Comparison of ENCODE assay signal across 8 cellular contexts in the genomic region with DNA sequence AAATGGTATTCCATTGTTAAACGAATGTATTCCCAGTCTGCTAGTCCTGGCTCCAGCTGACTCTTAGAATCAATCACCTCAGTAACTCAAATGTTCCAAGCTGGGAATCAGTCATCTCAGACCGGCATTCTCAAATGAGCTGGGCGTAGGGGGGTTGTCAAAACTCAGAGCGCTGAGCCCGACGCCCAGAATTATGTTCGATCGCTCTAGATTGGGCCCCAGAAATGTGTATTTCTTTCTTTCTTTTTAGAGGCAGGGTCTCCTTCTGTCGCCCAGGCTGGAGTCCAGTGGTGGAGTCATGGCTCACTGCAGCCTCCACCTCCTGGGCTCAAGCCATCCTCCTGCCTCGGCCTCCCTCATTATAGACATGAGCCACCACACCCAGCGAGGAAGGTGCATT.
DNase-seq lines count a peak whose midpoint lies in the region; ATAC-seq and TF ChIP-seq lines count a peak whose summit lies in the region.

No MANE protein-coding gene starts in this region.

- H3K4me3 ChIP-seq in cardiac fibroblast (replicated peaks in 1 of 2; ENCODE audit: low read depth in 2 of 2, low read length in 2 of 2) (peak overlapping the region; percentile 51 to 53), mesodermal cell (ENCODE audit: extremely low read depth, insufficient read depth, low read length, poor library complexity, severe bottlenecking) (peak overlapping the region; percentile 49), tibial nerve (peak overlapping the region in 3 of 4 donors; percentile 48 to 66 (median 50))

- TF ChIP-seq EP300 in tibial nerve (IDR thresholded peaks at IDR 0.05): no peak

- DNase-seq in activated T-cell treated with anti-CD3 and anti-CD28 coated beads, Interleukin-2, amount 50 U/mL, for 72 hours: no peak
- DNase-seq in activated T-cell treated with anti-CD3 and anti-CD28 coated beads, Interleukin-2, amount 50 U/mL, for 1 hour: no peak
- DNase-seq in cardiac fibroblast (ENCODE audit: low read depth in 2 of 2) (no peak), tibial nerve (ENCODE audit: low spot score in 2 of 2) (no peak), DMS53 (lab: John Stamatoyannopoulos, UW) (no peak), NCI-H2107 treated with DMSO at 0.1 percent for 48 hours (lab: John Stamatoyannopoulos, UW; ENCODE audit: unreplicated experiment) (no peak), NCI-H1930 (lab: John Stamatoyannopoulos, UW) (no peak)

- no peaks in the 10 kb centered on the region for H3K36me3 ChIP-seq in mesodermal cell (ENCODE audit: control insufficient read depth, insufficient read depth, low read length)
- H3K36me3 ChIP-seq in tibial nerve: no peaks in the 10 kb centered on the region

- H3K27ac ChIP-seq in mesodermal cell (ENCODE audit: low read depth, low read length, severe bottlenecking): no peak overlapping the region
- peak overlapping the region in 3 of 4 donors; percentile 60 to 89 (median 82) for H3K27ac ChIP-seq in tibial nerve

- H3K4me1 ChIP-seq in mesodermal cell (ENCODE audit: control insufficient read depth, insufficient read depth, low read length, poor library complexity, severe bottlenecking) (no peaks in the 10 kb centered on the region), tibial nerve (peaks cover 0 to 18% (median 0%) of the 10 kb centered on the region in 4 donors)

- H3K9me3 ChIP-seq in mesodermal cell (ENCODE audit: control insufficient read depth, low read length) (no peaks in the 10 kb centered on the region), tibial nerve (no peaks in the 10 kb centered on the region)

- H3K27me3 Mint-ChIP-seq in activated T-cell treated with anti-CD3 and anti-CD28 coated beads, Interleukin-2, amount 50 U/mL, for 72 hours (ENCODE audit: low read depth): peaks cover 42% of the 10 kb centered on the region

- no peak for ATAC-seq in activated T-cell treated with anti-CD3 and anti-CD28 coated beads, Interleukin-2, amount 50 U/mL, for 72 hours (replicated peaks in 1 of 2)

- no peak for TF ChIP-seq POLR2A in tibial nerve (IDR thresholded peaks at IDR 0.05)

- H3K4me3 Mint-ChIP-seq in activated T-cell treated with anti-CD3 and anti-CD28 coated beads, Interleukin-2, amount 50 U/mL, for 72 hours: peak overlapping the region; percentile 81 to 90

- TF ChIP-seq CTCF in cardiac fibroblast (IDR thresholded peaks at IDR 0.05; ENCODE audit: low read depth, low read length) (no peak), tibial nerve (IDR thresholded peaks at IDR 0.05) (no peak)

- no peak overlapping the region for H3K27ac Mint-ChIP-seq in activated T-cell treated with anti-CD3 and anti-CD28 coated beads, Interleukin-2, amount 50 U/mL, for 72 hours

- peaks cover 0 to 3% of the 10 kb centered on the region in 2 donors for H3K9me3 Mint-ChIP-seq in activated T-cell treated with anti-CD3 and anti-CD28 coated beads, Interleukin-2, amount 50 U/mL, for 72 hours

- peaks cover 0 to 17% of the 10 kb centered on the region in 2 donors for H3K27me3 ChIP-seq in tibial nerve

- peaks cover 24% of the 10 kb centered on the region for H3K4me1 Mint-ChIP-seq in activated T-cell treated with anti-CD3 and anti-CD28 coated beads, Interleukin-2, amount 50 U/mL, for 72 hours (ENCODE audit: low read depth)

- 72 to 76% methylated on average over 9 of the region's 11 CpGs for WGBS in mesodermal cell (ENCODE audit: insufficient coverage in 2 of 2), 2 experiments
- WGBS in tibial nerve, 2 donors: 63 to 69% methylated on average over 11 of the region's 11 CpGs

- peaks cover 3 to 8% of the 10 kb centered on the region in 2 donors for H3K36me3 Mint-ChIP-seq in activated T-cell treated with anti-CD3 and anti-CD28 coated beads, Interleukin-2, amount 50 U/mL, for 72 hours (ENCODE audit: insufficient read depth in 2 of 2)
